2 cellular contexts compared by ENCODE assay signal in genomic region chrX:1181661-1182060, GRCh38. TPM values are rescaled to one million over a fixed set of nuclear protein-coding genes. Genes with fewer than 3 reads are reported as not detected.
"Had no signal": no experiment of that assay in that cellular context is flagged by ENCODE, and none has a peak within 500 bp of the region (broad histone marks: within the 10 kb centered on the region; RNA-seq: fewer than 3 reads in every experiment).

No MANE protein-coding gene starts in this region.

RNA-seq across cellular contexts. Expression of gene CRLF2, which starts 30.8 kb away (rescaled TPM):
- total RNA-seq: K562, Right ventricle myocardium superior had no signal
